13 cellular contexts compared by ENCODE assay signal in the genomic region with DNA sequence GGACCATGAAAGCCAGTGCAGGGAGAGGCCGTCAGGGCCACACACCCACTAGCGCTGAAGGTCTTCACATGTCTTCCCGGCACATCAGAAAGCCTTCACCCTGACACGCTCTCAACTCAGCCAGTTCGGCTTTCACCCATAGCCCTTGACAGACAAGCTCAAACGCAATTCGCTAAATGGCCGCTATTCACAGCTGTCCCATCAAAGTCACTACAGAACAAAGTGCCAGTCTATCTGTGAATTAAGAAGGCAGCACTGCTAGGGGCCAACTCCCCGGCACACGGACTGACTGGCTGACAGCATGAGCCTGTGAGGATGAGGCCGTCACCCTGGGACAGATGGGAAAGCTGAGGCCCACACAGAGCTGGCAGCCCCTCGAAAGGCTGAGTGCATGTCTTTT. TPM values are rescaled to one million over a fixed set of nuclear protein-coding genes. Genes with fewer than 3 reads are reported as not detected.
DNase-seq lines count a peak whose midpoint lies in the region; ATAC-seq and TF ChIP-seq lines count a peak whose summit lies in the region.
"Had no signal": no experiment of that assay in that cellular context is flagged by ENCODE, and none has a peak within 500 bp of the region (broad histone marks: within the 10 kb centered on the region; RNA-seq: fewer than 3 reads in every experiment).

No MANE protein-coding gene starts in this region.

- H3K27me3 ChIP-seq in hepatocyte: no peaks in the 10 kb centered on the region
- no peaks in the 10 kb centered on the region for H3K27me3 ChIP-seq in rectal smooth muscle tissue (ENCODE audit: control insufficient read depth, insufficient read depth, low read length)

- intact Hi-C loops in Right ventricle myocardium superior (cut with DNase I) (loop anchor here (10.0 kb wide), 1 partner anchor 50 kb away; no protein-coding TSS in a partner anchor), left cardiac atrium (cut with DNase I) (no loop called here)

- no peak overlapping the region for H3K4me2 ChIP-seq in hepatocyte
- H3K4me2 ChIP-seq: A549 had no signal

- no peaks in the 10 kb centered on the region for H3K9me3 ChIP-seq in hepatocyte (ENCODE audit: low read depth)
- H3K9me3 ChIP-seq: A549 had no signal

- H3K79me2 ChIP-seq in hepatocyte: no peaks in the 10 kb centered on the region

- no peaks in the 10 kb centered on the region for H4K20me1 ChIP-seq in hepatocyte (ENCODE audit: insufficient read depth, poor library complexity, severe bottlenecking)

- no peak for DNase-seq in Right ventricle myocardium superior
- no peak for DNase-seq in left cardiac atrium
- no peak for DNase-seq in hepatocyte (ENCODE audit: low spot score)
- DNase-seq in GOT3 (lab: John Stamatoyannopoulos, UW): no peak
- no peak for DNase-seq in retina
- DNase-seq in dedifferentiated amniotic fluid mesenchymal stem cell (ENCODE audit: extremely low spot score): no peak
- no peak for DNase-seq in activated CD4-positive, alpha-beta T cell treated with anti-CD3 and anti-CD28 coated beads for 48 hours
- DNase-seq: cerebellar nuclear complex; stimulated activated CD4-positive, alpha-beta T cell treated with anti-CD3 and anti-CD28 coated beads, Interleukin-4, amount 100 ng/mL, for 4 hours had no signal

- H3K9ac ChIP-seq in rectal smooth muscle tissue (ENCODE audit: low read length): no peak overlapping the region

- H3K4me3 ChIP-seq in hepatocyte: no peak overlapping the region
- H3K4me3 ChIP-seq in rectal smooth muscle tissue (ENCODE audit: low read length): no peak overlapping the region
- H3K4me3 ChIP-seq: A549 had no signal

- H3K9me2 ChIP-seq in hepatocyte (replicated peaks; ENCODE audit: insufficient read depth): no peaks in the 10 kb centered on the region

- TF ChIP-seq CTCF in hepatocyte (IDR thresholded peaks at IDR 0.05; ENCODE audit: poor library complexity): no peak

- H2AFZ ChIP-seq in hepatocyte: no peak overlapping the region

- H3K27ac ChIP-seq in hepatocyte (peak overlapping the region; percentile 73), rectal smooth muscle tissue (ENCODE audit: low read depth, low read length) (peak overlapping the region; percentile 72)

- no peaks in the 10 kb centered on the region for H3K36me3 ChIP-seq in hepatocyte (replicated peaks; ENCODE audit: insufficient read depth, low read depth)
- H3K36me3 ChIP-seq in rectal smooth muscle tissue (ENCODE audit: control insufficient read depth, insufficient read depth, low read length): peaks cover 5% of the 10 kb centered on the region

- H3K4me1 ChIP-seq in hepatocyte (ENCODE audit: insufficient read depth) (peaks cover 8% of the 10 kb centered on the region), rectal smooth muscle tissue (ENCODE audit: control insufficient read depth, insufficient read depth, low read length) (peaks cover 33% of the 10 kb centered on the region)

- ATAC-seq in Right ventricle myocardium superior (ENCODE audit: poor library complexity) (peak; percentile 4), left cardiac atrium (no peak)
- ATAC-seq: A549; HCT116; stimulated activated memory B cell treated with anti-CD40 and anti-IgM and Interleukin-4, amounts not matched to agents 10 μg/mL and 1 μg/mL and 100 μg/mL, for 72 hours had no signal

- WGBS in hepatocyte (ENCODE audit: low lambda C conversion rate, missing lambda C conversion rate): 95% methylated on average over 12 of the region's 12 CpGs

RNA-seq across cellular contexts. Expression of a gene that starts 45.7 kb away (rescaled TPM):
- 22.5 TPM for total RNA-seq in Right ventricle myocardium superior
- 10 to 100 TPM; 32.8 to 66.1 TPM for total RNA-seq in left cardiac atrium
- 21.0 and 22.5 TPM in 2 replicates for total RNA-seq in hepatocyte
- 13.9 and 17.6 TPM in 2 replicates for polyA plus RNA-seq in hepatocyte

RNA-seq across cellular contexts. Expression of a gene that starts 45.8 kb away (rescaled TPM):
- 8.4 TPM for total RNA-seq in Right ventricle myocardium superior
- total RNA-seq in left cardiac atrium: 10 to 100 TPM in 1 of 2 donors, 1 to 10 TPM in 1; 8.8 to 13.6 TPM
- 13.2 and 20.1 TPM in 2 replicates for total RNA-seq in hepatocyte
- 8.2 and 13.2 TPM in 2 replicates for polyA plus RNA-seq in hepatocyte
